ENCODE assay signal across 8 cellular contexts in the genomic region with DNA sequence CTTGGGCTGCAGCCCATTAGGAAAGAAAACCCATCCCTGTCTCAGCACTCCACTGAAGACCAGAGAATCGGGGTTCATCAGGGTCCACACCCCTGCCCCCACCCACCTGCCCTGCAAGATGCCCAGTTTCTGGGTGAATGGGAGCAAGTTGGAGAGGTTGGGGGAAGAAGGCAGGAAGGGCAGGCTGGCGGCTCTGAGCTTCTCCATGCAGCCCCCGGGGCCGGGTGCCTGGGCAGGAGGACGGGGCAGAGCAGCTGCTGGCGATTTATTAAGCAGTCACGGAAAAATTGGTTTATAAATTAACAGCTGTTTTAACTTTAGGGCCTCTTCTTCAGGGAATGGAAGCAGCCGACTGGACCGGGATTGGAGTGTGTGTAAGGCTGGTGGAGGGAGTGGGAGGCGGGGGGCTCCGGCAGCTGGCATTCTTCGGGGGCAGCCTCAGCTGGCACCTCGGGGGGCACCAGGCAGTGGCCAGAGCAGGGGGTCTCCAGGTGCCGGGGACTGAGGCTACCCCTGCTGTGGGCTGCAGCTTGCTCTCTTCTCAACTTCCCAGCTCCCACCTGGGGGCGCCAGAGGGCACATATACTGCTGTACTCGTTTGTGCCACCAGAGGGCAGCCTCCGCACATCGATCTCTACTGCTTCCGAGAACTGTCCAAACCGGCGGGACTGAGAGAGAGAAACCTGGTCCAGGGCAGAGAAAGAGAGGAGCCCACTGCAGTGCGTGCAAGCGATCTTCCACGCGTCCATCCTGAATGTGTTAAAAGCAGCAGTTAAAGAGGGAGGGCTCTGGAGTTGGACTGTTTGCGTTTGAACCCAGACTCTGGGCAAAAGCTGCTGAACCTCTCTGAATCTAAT. TPM values are rescaled to one million over a fixed set of nuclear protein-coding genes. Genes with fewer than 3 reads are reported as not detected.
DNase-seq lines count a peak whose midpoint lies in the region; ATAC-seq and TF ChIP-seq lines count a peak whose summit lies in the region.

No MANE protein-coding gene starts in this region.

- H3K4me1 ChIP-seq in psoas muscle: peaks cover 1% of the 10 kb centered on the region
- H3K4me1 ChIP-seq in uterus: peaks cover 0 to 4% of the 10 kb centered on the region in 2 donors

- H3K27ac Mint-ChIP-seq in activated naive CD4-positive, alpha-beta T cell treated with anti-CD3 and anti-CD28 coated beads, Interleukin-2, amount 50 U/mL, for 72 hours: peak overlapping the region; percentile 38 to 79

- no peaks in the 10 kb centered on the region for H3K36me3 Mint-ChIP-seq in activated naive CD4-positive, alpha-beta T cell treated with anti-CD3 and anti-CD28 coated beads, Interleukin-2, amount 50 U/mL, for 72 hours

- TF ChIP-seq CTCF in psoas muscle (IDR thresholded peaks at IDR 0.05): peak; percentile 100
- TF ChIP-seq CTCF in uterus (IDR thresholded peaks at IDR 0.05): peak; percentile 98 to 100 (median 100)

- H3K36me3 ChIP-seq in psoas muscle (ENCODE audit: insufficient read depth in 1 of 2, low read depth in 1 of 2) (no peaks in the 10 kb centered on the region), uterus (no peaks in the 10 kb centered on the region)

- WGBS in psoas muscle, 3 donors: 4 to 7% (median 7%) methylated on average over 25 to 26 of the region's 26 CpGs

- no peaks in the 10 kb centered on the region for H3K9me3 Mint-ChIP-seq in activated naive CD4-positive, alpha-beta T cell treated with anti-CD3 and anti-CD28 coated beads, Interleukin-2, amount 50 U/mL, for 72 hours

- H3K9me3 ChIP-seq in psoas muscle: no peaks in the 10 kb centered on the region
- H3K9me3 ChIP-seq in uterus: no peaks in the 10 kb centered on the region

- peak; percentile 82 for DNase-seq in COLO829 (ENCODE audit: low spot score)
- peak; percentile 62 for DNase-seq in NCI-H1105 (lab: John Stamatoyannopoulos, UW)
- peak; percentile 33 to 68 for DNase-seq in SW 1271 (lab: John Stamatoyannopoulos, UW)
- peak; percentile 89 to 98 for DNase-seq in activated naive CD4-positive, alpha-beta T cell treated with anti-CD3 and anti-CD28 coated beads, Interleukin-2, amount 50 U/mL, for 72 hours (ENCODE audit: low spot score in 2 of 2)
- DNase-seq in Right ventricle myocardium inferior (ENCODE audit: missing footprints): peak; percentile 96
- peak; percentile 82 to 91 for DNase-seq in psoas muscle
- DNase-seq in uterus: peak; percentile 83 to 89

- no peak for TF ChIP-seq POLR2A in uterus (IDR thresholded peaks at IDR 0.05)

- intact Hi-C loops in Right ventricle myocardium inferior (cut with DNase I) (loop anchor here (1.0 to 5.0 kb wide), 3 partner anchors 111 to 359 kb away; a partner anchor contains a TSS), psoas muscle (cut with DNase I) (loop anchor here (1.0 to 10.0 kb wide), 8 partner anchors 49 to 243 kb away; a partner anchor contains a TSS), uterus (cut with DNase I; ENCODE audit: low total_unique reads) (loop anchor here (5.0 to 10.0 kb wide), 2 partner anchors 67 to 131 kb away; no protein-coding TSS in a partner anchor)

- peak; percentile 46 for ATAC-seq in GM21619 (IDR thresholded peaks at IDR 0.05; ENCODE audit: unreplicated experiment)
- peak; percentile 63 to 69 for ATAC-seq in activated naive CD4-positive, alpha-beta T cell treated with anti-CD3 and anti-CD28 coated beads, Interleukin-2, amount 50 U/mL, for 72 hours
- peak; percentile 79 for ATAC-seq in Right ventricle myocardium inferior
- ATAC-seq in psoas muscle: peak; percentile 83 to 93 (median 89)

- H3K4me3 ChIP-seq in psoas muscle (no peak overlapping the region), uterus (no peak overlapping the region)

- peaks cover 0 to 27% (median 8%) of the 10 kb centered on the region in 3 donors for H3K27me3 ChIP-seq in psoas muscle (ENCODE audit: insufficient read depth in 3 of 3, low read length in 2 of 3)
- peaks cover 14 to 17% of the 10 kb centered on the region in 2 donors for H3K27me3 ChIP-seq in uterus

- no peak overlapping the region for H3K27ac ChIP-seq in psoas muscle
- no peak overlapping the region for H3K27ac ChIP-seq in uterus

RNA-seq across cellular contexts. Expression of a gene that starts 5.0 kb away (rescaled TPM):
- under 1 TPM in 1 of 2 donors, not detected in 1; 0.16 TPM for total RNA-seq in activated naive CD4-positive, alpha-beta T cell treated with anti-CD3 and anti-CD28 coated beads, Interleukin-2, amount 50 U/mL, for 72 hours
- 0.89 TPM for total RNA-seq in Right ventricle myocardium inferior
- under 1 TPM in 3 of 4 donors, not detected in 1; 0.21 to 0.42 (median 0.23) TPM for total RNA-seq in psoas muscle
- 1 to 10 TPM in 1 of 3 donors, under 1 TPM in 2; 0.10 to 1.6 (median 0.35) TPM for polyA plus RNA-seq in psoas muscle
- 10 to 100 TPM in 1 of 4 donors, under 1 TPM in 3; 0.26 to 22.0 (median 0.68) TPM for total RNA-seq in uterus

RNA-seq across cellular contexts. Expression of a gene that starts 14.0 kb away (rescaled TPM):
- not detected for total RNA-seq in activated naive CD4-positive, alpha-beta T cell treated with anti-CD3 and anti-CD28 coated beads, Interleukin-2, amount 50 U/mL, for 72 hours
- not detected for total RNA-seq in Right ventricle myocardium inferior
- total RNA-seq in psoas muscle: not detected
- polyA plus RNA-seq in psoas muscle: under 1 TPM in 1 of 3 donors, not detected in 2; 0.01 TPM
- not detected for total RNA-seq in uterus

RNA-seq across cellular contexts. Expression of a gene that starts 15.2 kb away (rescaled TPM):
- 10 to 100 TPM; 62.7 to 80.6 TPM for total RNA-seq in activated naive CD4-positive, alpha-beta T cell treated with anti-CD3 and anti-CD28 coated beads, Interleukin-2, amount 50 U/mL, for 72 hours
- total RNA-seq in Right ventricle myocardium inferior (21.4 TPM), psoas muscle (10 to 100 TPM; 22.5 to 32.6 (median 26.1) TPM), uterus (10 to 100 TPM; 21.0 to 62.3 (median 26.0) TPM)
- 10 to 100 TPM; 33.0 to 62.8 (median 47.9) TPM for polyA plus RNA-seq in psoas muscle

RNA-seq across cellular contexts. Expression of a gene that starts 43.4 kb away (rescaled TPM):
- total RNA-seq in activated naive CD4-positive, alpha-beta T cell treated with anti-CD3 and anti-CD28 coated beads, Interleukin-2, amount 50 U/mL, for 72 hours: 1 to 10 TPM; 2.3 to 3.0 TPM
- total RNA-seq in Right ventricle myocardium inferior (5,286 TPM), psoas muscle (1,000 to 10,000 TPM; 3,389 to 5,818 (median 3,842) TPM), uterus (1 to 10 TPM in 1 of 4 donors, under 1 TPM in 1, not detected in 2; 0.28 to 2.2 TPM)
- 1,000 to 10,000 TPM; 2,116 to 7,047 (median 2,671) TPM for polyA plus RNA-seq in psoas muscle

RNA-seq across cellular contexts. Expression of a gene that starts 46.5 kb away (rescaled TPM):
- under 1 TPM in 1 of 2 donors, not detected in 1; 0.64 TPM for total RNA-seq in activated naive CD4-positive, alpha-beta T cell treated with anti-CD3 and anti-CD28 coated beads, Interleukin-2, amount 50 U/mL, for 72 hours
- total RNA-seq in Right ventricle myocardium inferior: 5.1 TPM
- 10 to 100 TPM in 2 of 4 donors, 1 to 10 TPM in 2; 5.9 to 15.3 (median 11.8) TPM for total RNA-seq in psoas muscle
- 10 to 100 TPM in 1 of 3 donors, 1 to 10 TPM in 2; 6.0 to 13.0 (median 6.8) TPM for polyA plus RNA-seq in psoas muscle
- 1 to 10 TPM in 3 of 4 donors, not detected in 1; 3.8 to 5.0 (median 4.7) TPM for total RNA-seq in uterus
